In the genomic region with DNA sequence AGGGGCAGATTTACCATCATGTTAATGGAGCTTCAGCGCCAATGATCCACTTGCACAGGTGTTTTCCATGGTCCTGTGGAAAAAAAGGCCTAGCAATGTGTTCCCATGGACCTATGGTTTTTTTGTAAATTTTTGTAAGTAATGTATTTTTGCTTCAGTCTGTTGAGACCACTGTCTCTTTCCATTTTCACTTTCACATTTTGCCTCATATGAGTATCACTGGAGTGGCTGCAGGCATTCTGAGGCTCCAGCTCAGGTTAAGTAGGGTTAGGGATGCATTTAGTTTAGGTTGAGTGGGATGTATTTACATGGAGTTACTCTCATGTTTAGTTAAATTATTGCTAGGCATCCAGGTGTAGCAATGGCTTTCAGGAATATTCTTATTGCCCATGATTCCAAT, we compare ENCODE assay signal across 10 cellular contexts. TPM values are rescaled to one million over a fixed set of nuclear protein-coding genes. Genes with fewer than 3 reads are reported as not detected.
DNase-seq lines count a peak whose midpoint lies in the region; ATAC-seq, FAIRE-seq and TF ChIP-seq lines count a peak whose summit lies in the region.
"Had no signal": no experiment of that assay in that cellular context is flagged by ENCODE, and none has a peak within 500 bp of the region (broad histone marks: within the 10 kb centered on the region; RNA-seq: fewer than 3 reads in every experiment).

No MANE protein-coding gene starts in this region.

- in situ Hi-C loops in GM12878 (cut with MboI): no loop called here

- FAIRE-seq in GM12878 (lab: Jason Lieb, UNC): peak; percentile 38

- intact Hi-C loops in GM12878 (cut with micrococcal nuclease; ENCODE audit: unreplicated experiment): loop anchor here (2.0 kb wide), 1 partner anchor 21 kb away; no protein-coding TSS in a partner anchor

- CTCF ChIA-PET in GM12878 (lab: Yijun Ruan, JAX): interaction anchor here (0.6 to 6.1 kb wide), 14 partner anchors 14 to 292 kb away, joined by 3 to 71 read pairs (median 5); a partner anchor contains a TSS

- peak overlapping the region; percentile 86 for H2AFZ ChIP-seq in GM12878 (ENCODE audit: control insufficient read depth, low read depth, low read length)

- H3K27ac ChIP-seq in GM12878 (ENCODE audit: control insufficient read depth, insufficient read depth) (peak overlapping the region; percentile 82), substantia nigra (ENCODE audit: low read depth, low read length, poor library complexity, severe bottlenecking) (no peak overlapping the region)
- H3K27ac ChIP-seq: KMS-11 had no signal

- H3K9ac ChIP-seq in GM12878 (ENCODE audit: control insufficient read depth, insufficient read depth, low read length): peak overlapping the region; percentile 48; the same call in 1 of the 2 replicates
- H3K9ac ChIP-seq: KMS-11 had no signal

- H3K9me3 ChIP-seq in GM12878 (replicated peaks; ENCODE audit: control insufficient read depth, insufficient read depth, low read length): no peaks in the 10 kb centered on the region

- H3K36me3 ChIP-seq in GM12878 (ENCODE audit: control insufficient read depth in 2 of 2, insufficient read depth in 2 of 2, low read length in 1 of 2): no peaks in the 10 kb centered on the region

- no peak for TF ChIP-seq RAD21 in GM12878 (IDR thresholded peaks at IDR 0.05; ENCODE audit: insufficient read depth, low read depth, low read length)

- peaks cover 6% of the 10 kb centered on the region for H3K4me1 Mint-ChIP-seq in osteocyte (ENCODE audit: unreplicated experiment)

- no peaks in the 10 kb centered on the region for H3K9me3 Mint-ChIP-seq in osteocyte (ENCODE audit: unreplicated experiment)

- H3K4me3 Mint-ChIP-seq in osteocyte (ENCODE audit: unreplicated experiment): no peak overlapping the region

- no peaks in the 10 kb centered on the region; the same call in 1 of the 2 replicates for H3K79me2 ChIP-seq in GM12878 (ENCODE audit: control insufficient read depth, insufficient read depth, low read length)

- 0 out of 4 replicates have a peak, but pooled peaks of 1 of the 2 experiments have one; percentile 33 for TF ChIP-seq EP300 in GM12878 (IDR thresholded peaks at IDR 0.05; ENCODE audit: borderline replicate concordance in 1 of 2, control insufficient read depth in 1 of 2, low read depth in 2 of 2, low read length in 2 of 2)

- H3K4me2 ChIP-seq in GM12878 (ENCODE audit: control insufficient read depth, insufficient read depth): peak overlapping the region; percentile 100
- H3K4me2 ChIP-seq: KMS-11 had no signal

- no TSS peak for BruUV-seq in GM12878 (replicated peaks; lab: Mats Ljungman, UMichigan)

- RAD21 ChIA-PET in GM12878 (lab: Charles Lee; ENCODE audit: unreplicated experiment): interaction anchor here (0.7 to 4.2 kb wide), 16 partner anchors 8 to 292 kb away, joined by 3 to 49 read pairs (median 5); a partner anchor contains a TSS

- peak overlapping the region; percentile 24 for H3K4me3 ChIP-seq in GM12878

- ATAC-seq in GM18499 (IDR thresholded peaks at IDR 0.05; ENCODE audit: insufficient read depth, unreplicated experiment): peak; percentile 70
- ATAC-seq in GM21381 (IDR thresholded peaks at IDR 0.05; ENCODE audit: unreplicated experiment): peak; percentile 69
- ATAC-seq in HG03175 (IDR thresholded peaks at IDR 0.05; ENCODE audit: unreplicated experiment): peak; percentile 70
- peak; percentile 87 for ATAC-seq in GM12878
- ATAC-seq: right cardiac atrium had no signal

- peaks cover 41% of the 10 kb centered on the region for H3K4me1 ChIP-seq in GM12878 (ENCODE audit: control insufficient read depth, insufficient read depth, low read length)

- H3K27me3 Mint-ChIP-seq in osteocyte (ENCODE audit: unreplicated experiment): peaks cover 2% of the 10 kb centered on the region

- TF ChIP-seq POLR2A in GM12878 (IDR thresholded peaks at IDR 0.05; ENCODE audit: low read depth, low read length): no peak

- no peaks in the 10 kb centered on the region for H4K20me1 ChIP-seq in GM12878 (ENCODE audit: control insufficient read depth, insufficient read depth)

- POLR2A ChIA-PET in GM12878 (lab: Charles Lee): interaction anchor here (0.6 to 4.2 kb wide), 11 partner anchors 12 to 80 kb away, joined by 3 to 32 read pairs (median 5); a partner anchor contains a TSS

- no peak for DNase-seq in GM12878 (ENCODE audit: low read depth, low spot score)
- no peak for DNase-seq in osteocyte (ENCODE audit: extremely low spot score, unreplicated experiment)
- DNase-seq in substantia nigra (lab: John Stamatoyannopoulos, UW): no peak
- no peak for DNase-seq in NCI-H345 (lab: John Stamatoyannopoulos, UW)
- no peak for DNase-seq in SW480 (ENCODE audit: low spot score)
- DNase-seq: right cardiac atrium had no signal

- no peak overlapping the region for H3K27ac Mint-ChIP-seq in osteocyte (ENCODE audit: unreplicated experiment)

- H3K27me3 ChIP-seq in GM12878 (replicated peaks in 1 of 2; ENCODE audit: control insufficient read depth in 2 of 2, insufficient read depth in 2 of 2, low read length in 1 of 2): no peaks in the 10 kb centered on the region

- no peaks in the 10 kb centered on the region for H3K36me3 Mint-ChIP-seq in osteocyte (ENCODE audit: unreplicated experiment)

- WGBS in GM12878 (ENCODE audit: insufficient coverage, insufficient replicate concordance, low lambda C conversion rate, missing lambda C conversion rate): 100% methylated on average over 1 of the region's 1 CpG

- SMC1A ChIA-PET in GM12878 (lab: Charles Lee; ENCODE audit: uncharacterized antibody, unreplicated experiment): interaction anchor here (0.7 to 6.1 kb wide), 22 partner anchors 17 to 405 kb away, joined by 3 to 76 read pairs (median 4); a partner anchor contains a TSS

- no peak for TF ChIP-seq CTCF in GM12878 (IDR thresholded peaks at IDR 0.05 in 2 of 3, conservative IDR thresholded peaks at IDR 0.05 in 1 of 3; ENCODE audit: control insufficient read depth in 2 of 3, extremely low read depth in 1 of 3, insufficient read depth in 1 of 3, low read depth in 3 of 3, low read length in 3 of 3)
- TF ChIP-seq CTCF in osteocyte (IDR thresholded peaks at IDR 0.05): no peak

TF ChIP-seq in GM12878, 131 proteins besides CTCF, POLR2A, EP300 and RAD21 (continues in another document):
- TF ChIP-seq TAF1 (IDR thresholded peaks at IDR 0.05; ENCODE audit: borderline replicate concordance, low read depth, low read length) (peak; percentile 34; the same call in 1 of the 2 replicates), IKZF2 (IDR thresholded peaks at IDR 0.05) (peak in 1 of 2 experiments; percentile 31; a peak in 1 of 4 replicates)

RNA-seq across cellular contexts. Expression of a gene that starts 19.2 kb away (rescaled TPM):
- total RNA-seq in GM12878 (2013; cell fraction: nucleolus; rRNA removed): 60.3 and 67.1 TPM in 2 replicates
- 23.6 and 27.9 TPM in 2 replicates for total RNA-seq in GM12878 (2014; rRNA removed)
- total RNA-seq in GM12878 (2014; rRNA removed; fragmentation: Illumina TruSeq; extraction: Trizol): 28.8 and 30.0 TPM in 2 replicates
- total RNA-seq in GM12878 (2021): 20.0 and 21.5 TPM in 2 replicates
- 12.0 TPM for polyA plus RNA-seq in GM12878 (2011; ENCODE audit: low read depth)
- polyA plus RNA-seq in GM12878 (2011; rRNA removed): 57.0 and 102 TPM in 2 replicates
- 11.9 and 16.8 TPM in 2 replicates for polyA plus RNA-seq in GM12878 (2011; cell fraction: cytosol; rRNA removed)
- polyA plus RNA-seq in GM12878 (2011; cell fraction: nucleus; rRNA removed): 33.6 and 36.1 TPM in 2 replicates
- polyA plus RNA-seq in GM12878 (2012): 24.3 and 26.5 TPM in 2 replicates
- polyA plus RNA-seq in GM12878 (2014; fragmentation: Illumina TruSeq; extraction: Trizol): 23.6 and 33.6 TPM in 2 replicates
- polyA plus RNA-seq in GM12878 (2014; fragmentation: Nextera tagmentation; extraction: Ambion mirVana): 10 to 100 TPM; 43.2 to 82.1 TPM
- 17.6 and 21.8 TPM in 2 replicates for polyA plus RNA-seq in GM12878 (2014; rRNA removed)
- polyA plus RNA-seq in GM12878 (2016; fragmentation: Nextera tagmentation; extraction: Ambion mirVana): 10 to 100 TPM; 25.6 to 31.0 TPM
- polyA minus RNA-seq in GM12878 (2011; rRNA and poly(A)+ RNA removed): 22.7 and 27.2 TPM in 2 replicates
- 11.6 and 12.0 TPM in 2 replicates for polyA minus RNA-seq in GM12878 (2011; cell fraction: cytosol; rRNA and poly(A)+ RNA removed)
- 45.0 and 70.7 TPM in 2 replicates for polyA minus RNA-seq in GM12878 (2011; cell fraction: nucleus; rRNA and poly(A)+ RNA removed)
- 40.7 and 41.4 TPM in 2 replicates for total RNA-seq in osteocyte

RNA-seq across cellular contexts. Expression of a gene that starts 50.3 kb away (rescaled TPM):
- total RNA-seq in GM12878 (2013; cell fraction: nucleolus; rRNA removed): 51.4 and 55.7 TPM in 2 replicates
- 4.7 and 5.8 TPM in 2 replicates for total RNA-seq in GM12878 (2014; rRNA removed)
- total RNA-seq in GM12878 (2014; rRNA removed; fragmentation: Illumina TruSeq; extraction: Trizol): 5.8 and 6.1 TPM in 2 replicates
- 4.4 and 5.6 TPM in 2 replicates for total RNA-seq in GM12878 (2021)
- 2.1 TPM for polyA plus RNA-seq in GM12878 (2011; ENCODE audit: low read depth)
- 13.5 and 20.4 TPM in 2 replicates for polyA plus RNA-seq in GM12878 (2011; rRNA removed)
- polyA plus RNA-seq in GM12878 (2011; cell fraction: cytosol; rRNA removed): 5.3 and 5.8 TPM in 2 replicates
- 33.4 and 41.9 TPM in 2 replicates for polyA plus RNA-seq in GM12878 (2011; cell fraction: nucleus; rRNA removed)
- 3.0 and 3.9 TPM in 2 replicates for polyA plus RNA-seq in GM12878 (2012)
- polyA plus RNA-seq in GM12878 (2014; fragmentation: Illumina TruSeq; extraction: Trizol): 2.3 and 2.5 TPM in 2 replicates
- polyA plus RNA-seq in GM12878 (2014; fragmentation: Nextera tagmentation; extraction: Ambion mirVana): 1 to 10 TPM; 1.1 to 1.9 TPM
- polyA plus RNA-seq in GM12878 (2014; rRNA removed): 1.8 and 2.4 TPM in 2 replicates
- 1 to 10 TPM; 3.6 to 6.0 TPM for polyA plus RNA-seq in GM12878 (2016; fragmentation: Nextera tagmentation; extraction: Ambion mirVana)
- polyA minus RNA-seq in GM12878 (2011; rRNA and poly(A)+ RNA removed): 49.5 and 53.5 TPM in 2 replicates
- polyA minus RNA-seq in GM12878 (2011; cell fraction: cytosol; rRNA and poly(A)+ RNA removed): 6.8 and 10.3 TPM in 2 replicates
- 110 and 164 TPM in 2 replicates for polyA minus RNA-seq in GM12878 (2011; cell fraction: nucleus; rRNA and poly(A)+ RNA removed)
- total RNA-seq in osteocyte: not detected in 2 replicates
